ENCODE assay signal across 9 cellular contexts in genomic region chr3:50358355-50358926, GRCh38. TPM values are rescaled to one million over a fixed set of nuclear protein-coding genes. Genes with fewer than 3 reads are reported as not detected.
DNase-seq lines count a peak whose midpoint lies in the region; ATAC-seq, FAIRE-seq and TF ChIP-seq lines count a peak whose summit lies in the region.
"Had no signal": no experiment of that assay in that cellular context is flagged by ENCODE, and none has a peak within 500 bp of the region (broad histone marks: within the 10 kb centered on the region; RNA-seq: fewer than 3 reads in every experiment).

No MANE protein-coding gene starts in this region.

- in situ Hi-C loops in Panc1 (cut with HindIII; ENCODE audit: low pct_unique_long_range_greater_than_20kb, low sequenced_read_pairs) (no loop called here), GM13976 (cut with MboI; ENCODE audit: low sequenced_read_pairs, unreplicated experiment) (no loop called here)

- intact Hi-C loops in Caco-2 (cut with micrococcal nuclease; ENCODE audit: unreplicated experiment): no loop called here
- intact Hi-C loops in Panc1 (cut with micrococcal nuclease; ENCODE audit: unreplicated experiment): no loop called here
- intact Hi-C loops in pancreas (cut with DNase I): no loop called here

- POLR2A ChIA-PET in Caco-2 (lab: Charles Lee): no interaction called here
- POLR2A ChIA-PET in Panc1 (lab: Charles Lee): no interaction called here

- FAIRE-seq in pancreas (lab: Jason Lieb, UNC): no peak
- FAIRE-seq: H54 had no signal

- H3K36me3 Mint-ChIP-seq in Caco-2 (ENCODE audit: insufficient read depth, unreplicated experiment): peaks cover 31% of the 10 kb centered on the region

- H3K4me3 Mint-ChIP-seq in Caco-2 (ENCODE audit: unreplicated experiment): peak overlapping the region; percentile 92

- peak overlapping the region; percentile 61 for H3K4me3 ChIP-seq in Caco-2 (ENCODE audit: low read depth, low read length)
- peak overlapping the region; percentile 71 to 79 for H3K4me3 ChIP-seq in Panc1 (ENCODE audit: low read depth in 2 of 2, low read length in 2 of 2)
- peak overlapping the region; percentile 94 for H3K4me3 ChIP-seq in epithelial cell of proximal tubule (ENCODE audit: low read depth, low read length)
- H3K4me3 ChIP-seq in pancreas: peak overlapping the region; percentile 64 to 89 (median 82)

- ATAC-seq in Panc1 (no peak), pancreas (peak in 3 of 4 donors; percentile 1 to 2 (median 1)), HG02870 (IDR thresholded peaks at IDR 0.05; ENCODE audit: unreplicated experiment) (no peak)

- no peaks in the 10 kb centered on the region for H3K27me3 Mint-ChIP-seq in Caco-2 (ENCODE audit: insufficient read depth, unreplicated experiment)

- H3K4me1 ChIP-seq in Caco-2: peaks cover 25% of the 10 kb centered on the region
- H3K4me1 ChIP-seq in Panc1 (ENCODE audit: control insufficient read depth, insufficient read depth, low read length): peaks cover 14% of the 10 kb centered on the region
- H3K4me1 ChIP-seq in pancreas: peaks cover 14 to 33% (median 25%) of the 10 kb centered on the region in 3 donors

- DNase-seq in Caco-2: no peak
- no peak for DNase-seq in Panc1 (ENCODE audit: low read depth, low spot score)
- DNase-seq in epithelial cell of proximal tubule (ENCODE audit: low read depth): no peak
- DNase-seq in pancreas: peak in 2 of 6 donors; percentile 50 to 56
- DNase-seq in HPDE6-E6E7 (ENCODE audit: extremely low spot score): no peak
- no peak for DNase-seq in GM13976 (ENCODE audit: low spot score)
- DNase-seq in effector CD8-positive, alpha-beta T cell (lab: John Stamatoyannopoulos, UW): no peak

- H3K9me3 ChIP-seq in Caco-2: no peaks in the 10 kb centered on the region
- H3K9me3 ChIP-seq in Panc1 (ENCODE audit: control insufficient read depth, insufficient read depth, low read depth, low read length): no peaks in the 10 kb centered on the region
- H3K9me3 ChIP-seq in pancreas: no peaks in the 10 kb centered on the region

- H3K27ac ChIP-seq in Panc1 (ENCODE audit: low read length) (peak overlapping the region; percentile 81), pancreas (peak overlapping the region; percentile 44 to 85 (median 74))

- peak overlapping the region; percentile 86 for H3K27ac Mint-ChIP-seq in Caco-2 (ENCODE audit: unreplicated experiment)

- CTCF ChIA-PET in Caco-2 (lab: Charles Lee) (no interaction called here), Panc1 (lab: Charles Lee) (no interaction called here)

- H3K9me3 Mint-ChIP-seq in Caco-2 (ENCODE audit: unreplicated experiment): no peaks in the 10 kb centered on the region

- TF ChIP-seq CTCF in Caco-2 (IDR thresholded peaks at IDR 0.05; ENCODE audit: insufficient read depth in 1 of 2, low read depth in 1 of 2, low read length in 1 of 2, severe bottlenecking in 1 of 2, unreplicated experiment in 1 of 2): no peak
- no peak for TF ChIP-seq CTCF in Panc1 (IDR thresholded peaks at IDR 0.05)
- TF ChIP-seq CTCF in epithelial cell of proximal tubule (conservative IDR thresholded peaks at IDR 0.05; ENCODE audit: low read depth, low read length): no peak
- TF ChIP-seq CTCF in pancreas (IDR thresholded peaks at IDR 0.05): no peak
- TF ChIP-seq CTCF in GM13976 (IDR thresholded peaks at IDR 0.05; ENCODE audit: borderline replicate concordance, control extremely low read depth, extremely low read depth, insufficient read depth, missing control alignments): no peak

- peaks cover 1% of the 10 kb centered on the region; the same call in 1 of the 2 replicates for H3K36me3 ChIP-seq in Caco-2 (ENCODE audit: control insufficient read depth, insufficient read depth, low read length)
- no peaks in the 10 kb centered on the region for H3K36me3 ChIP-seq in Panc1 (ENCODE audit: control insufficient read depth, insufficient read depth, low read length)
- H3K36me3 ChIP-seq in pancreas: peaks cover 3 to 20% (median 8%) of the 10 kb centered on the region in 3 donors

- 17 to 24% methylated on average over 25 of the region's 25 CpGs for WGBS in pancreas, 2 donors

- BruUV-seq in Caco-2 (replicated peaks; lab: Mats Ljungman, UMichigan): no TSS peak
- no TSS peak for BruUV-seq in Panc1 (replicated peaks; lab: Mats Ljungman, UMichigan)

- H3K27me3 ChIP-seq in Caco-2 (replicated peaks; ENCODE audit: control insufficient read depth, insufficient read depth, low read length) (no peaks in the 10 kb centered on the region), Panc1 (ENCODE audit: control insufficient read depth, insufficient read depth, low read length) (no peaks in the 10 kb centered on the region), pancreas (no peaks in the 10 kb centered on the region)

- H3K4me1 Mint-ChIP-seq in Caco-2 (ENCODE audit: low read depth, unreplicated experiment): peaks cover 4% of the 10 kb centered on the region

RNA-seq across cellular contexts. Expression of gene TMEM115, which starts 0.9 kb away (rescaled TPM):
- 23.9 TPM in 2 replicates for total RNA-seq in Caco-2 (2022)
- total RNA-seq in Panc1 (2021; ENCODE audit: unreplicated experiment): 30.2 TPM
- polyA plus RNA-seq in Panc1 (2012; ENCODE audit: insufficient read length): 36.2 TPM
- total RNA-seq in epithelial cell of proximal tubule: 54.6 and 56.0 TPM in 2 replicates
- total RNA-seq in pancreas: 10 to 100 TPM; 13.8 to 22.3 (median 16.1) TPM
- polyA plus RNA-seq in pancreas: 10 to 100 TPM; 25.0 to 29.2 TPM

RNA-seq across cellular contexts. Expression of gene CYB561D2, which starts 7.8 kb away (rescaled TPM):
- total RNA-seq in Caco-2 (2022): 21.2 and 21.4 TPM in 2 replicates
- 27.5 TPM for total RNA-seq in Panc1 (2021; ENCODE audit: unreplicated experiment)
- 30.4 TPM for polyA plus RNA-seq in Panc1 (2012; ENCODE audit: insufficient read length)
- total RNA-seq in epithelial cell of proximal tubule: 33.6 and 38.5 TPM in 2 replicates
- total RNA-seq in pancreas: 10 to 100 TPM in 4 of 6 donors, 1 to 10 TPM in 2; 8.6 to 14.2 (median 12.8) TPM
- 10 to 100 TPM; 15.3 to 30.4 TPM for polyA plus RNA-seq in pancreas

RNA-seq across cellular contexts. Expression of gene NPRL2, which starts 7.9 kb away (rescaled TPM):
- total RNA-seq in Caco-2 (2022): 23.7 and 29.8 TPM in 2 replicates
- 14.6 TPM for total RNA-seq in Panc1 (2021; ENCODE audit: unreplicated experiment)
- 22.5 TPM for polyA plus RNA-seq in Panc1 (2012; ENCODE audit: insufficient read length)
- total RNA-seq in epithelial cell of proximal tubule: 24.6 and 27.3 TPM in 2 replicates
- 10 to 100 TPM; 17.1 to 29.2 (median 18.6) TPM for total RNA-seq in pancreas
- polyA plus RNA-seq in pancreas: 10 to 100 TPM; 40.9 to 41.8 TPM

RNA-seq across cellular contexts. Expression of gene ZMYND10, which starts 12.9 kb away (rescaled TPM):
- total RNA-seq in Caco-2 (2022): 0.23 and 0.29 TPM in 2 replicates
- 3.6 TPM for total RNA-seq in Panc1 (2021; ENCODE audit: unreplicated experiment)
- 3.9 TPM for polyA plus RNA-seq in Panc1 (2012; ENCODE audit: insufficient read length)
- total RNA-seq in epithelial cell of proximal tubule: 0.92 and 3.1 TPM in 2 replicates
- 1 to 10 TPM in 3 of 6 donors, under 1 TPM in 3; 0.35 to 1.3 (median 1.1) TPM for total RNA-seq in pancreas
- polyA plus RNA-seq in pancreas: 1 to 10 TPM; 5.1 to 8.3 TPM

RNA-seq across cellular contexts. Expression of gene RASSF1, which starts 17.8 kb away (rescaled TPM):
- total RNA-seq in Caco-2 (2022) (26.7 and 28.1 TPM in 2 replicates), Panc1 (2021; ENCODE audit: unreplicated experiment) (17.4 TPM), epithelial cell of proximal tubule (27.0 and 31.5 TPM in 2 replicates), pancreas (10 to 100 TPM; 10.3 to 23.0 (median 12.2) TPM)
- polyA plus RNA-seq in Panc1 (2012; ENCODE audit: insufficient read length): 15.2 TPM
- 10 to 100 TPM; 17.5 to 29.5 TPM for polyA plus RNA-seq in pancreas

Comparison
In these comparisons a context has a peak if more than half of its experiments do, and no peak if none do; other contexts are left out.
1. ATAC-seq: peak in pancreas (3 of 4); none in Panc1 (single experiment) and HG02870 (single experiment).
2. Peak in every context shown above with its lines, with median percentiles within 50 percentile points of each other: H3K4me3 ChIP-seq.